8 cellular contexts compared by ENCODE assay signal in genomic region chr1:241846862-241847539, GRCh38. TPM values are rescaled to one million over a fixed set of nuclear protein-coding genes. Genes with fewer than 3 reads are reported as not detected.
DNase-seq lines count a peak whose midpoint lies in the region; ATAC-seq and TF ChIP-seq lines count a peak whose summit lies in the region.

No MANE protein-coding gene starts in this region.

- H3K4me1 ChIP-seq in body of pancreas = peaks cover 12% of the 10 kb centered on the region

- H3K27ac Mint-ChIP-seq in chondrocyte (ENCODE audit: unreplicated experiment) = no peak overlapping the region
- H3K27ac Mint-ChIP-seq in nephron progenitor cell = peak overlapping the region; percentile 99

- H3K9me3 ChIP-seq in body of pancreas = no peaks in the 10 kb centered on the region

- peak overlapping the region in 1 of 4 donors; percentile 97 for H3K27ac ChIP-seq in body of pancreas

- H3K4me1 Mint-ChIP-seq in chondrocyte (ENCODE audit: low read depth) = peaks cover 37% of the 10 kb centered on the region
- peaks cover 28% of the 10 kb centered on the region for H3K4me1 Mint-ChIP-seq in nephron progenitor cell

- H3K36me3 ChIP-seq in BJ (ENCODE audit: control insufficient read depth, insufficient read depth, low read length) (no peaks in the 10 kb centered on the region), body of pancreas (replicated peaks in 1 of 2; ENCODE audit: insufficient read depth in 1 of 2, low read depth in 2 of 2) (no peaks in the 10 kb centered on the region)

- CTCF ChIA-PET in BJ (lab: Yijun Ruan, JAX) = interaction anchor here (0.7 to 1.6 kb wide), 10 partner anchors 8 to 265 kb away, joined by 3 to 8 read pairs (median 4); partner anchors contain the start of gene MAP1LC3C

- TF ChIP-seq POLR2A in body of pancreas (IDR thresholded peaks at IDR 0.05) = no peak

- WGBS in body of pancreas, 2 donors = 79 to 93% methylated on average over 4 of the region's 4 CpGs

- peak overlapping the region; percentile 75 for H3K4me3 ChIP-seq in BJ (ENCODE audit: low read depth, low read length)
- peak overlapping the region; percentile 78 for H3K4me3 ChIP-seq in LNCaP clone FGC (ENCODE audit: low read depth, low read length)
- no peak overlapping the region for H3K4me3 ChIP-seq in body of pancreas

- DNase-seq in BJ (ENCODE audit: low read depth) = no peak
- DNase-seq in LNCaP clone FGC (ENCODE audit: low read depth) = no peak
- no peak for DNase-seq in chondrocyte (ENCODE audit: low spot score)
- no peak for DNase-seq in nephron progenitor cell
- no peak for DNase-seq in body of pancreas
- no peak for DNase-seq in cerebellar cortex (ENCODE audit: low spot score)
- no peak for DNase-seq in NCI-H82 (lab: John Stamatoyannopoulos, UW)

- POLR2A ChIA-PET in BJ (lab: Charles Lee) = no interaction called here

- no peak for TF ChIP-seq CTCF in BJ (IDR thresholded peaks at IDR 0.05; ENCODE audit: insufficient read depth, low read depth, low read length)
- TF ChIP-seq CTCF in LNCaP clone FGC (IDR thresholded peaks at IDR 0.05; ENCODE audit: control insufficient read depth, extremely low read depth, insufficient read depth) = no peak
- no peak for TF ChIP-seq CTCF in chondrocyte (IDR thresholded peaks at IDR 0.05)
- TF ChIP-seq CTCF in nephron progenitor cell (IDR thresholded peaks at IDR 0.05) = no peak
- no peak for TF ChIP-seq CTCF in body of pancreas (IDR thresholded peaks at IDR 0.05)

- H3K36me3 Mint-ChIP-seq in chondrocyte (ENCODE audit: low read depth) = no peaks in the 10 kb centered on the region
- H3K36me3 Mint-ChIP-seq in nephron progenitor cell (ENCODE audit: low read depth) = peaks cover 12% of the 10 kb centered on the region

- H3K4me3 Mint-ChIP-seq in chondrocyte (ENCODE audit: unreplicated experiment) (peak overlapping the region; percentile 92), nephron progenitor cell (peak overlapping the region; percentile 94)

- H3K9me3 Mint-ChIP-seq in chondrocyte (ENCODE audit: low read depth) = no peaks in the 10 kb centered on the region
- H3K9me3 Mint-ChIP-seq in nephron progenitor cell = no peaks in the 10 kb centered on the region

- ATAC-seq in body of pancreas (no peak), HG02610 (IDR thresholded peaks at IDR 0.05; ENCODE audit: unreplicated experiment) (no peak)

- H3K27me3 Mint-ChIP-seq in chondrocyte (ENCODE audit: low read depth) (no peaks in the 10 kb centered on the region), nephron progenitor cell (ENCODE audit: low read depth, poor library complexity) (peaks cover 4% of the 10 kb centered on the region)

- H3K27me3 ChIP-seq in BJ (ENCODE audit: control insufficient read depth, insufficient read depth, low read length) (no peaks in the 10 kb centered on the region), body of pancreas (no peaks in the 10 kb centered on the region)

- intact Hi-C loops in body of pancreas (cut with DNase I) = no loop called here

RNA-seq across cellular contexts. Expression of gene EXO1, which starts 1.0 kb away (rescaled TPM):
- polyA plus RNA-seq in BJ (2011; rRNA removed) = 2.6 and 5.2 TPM in 2 replicates
- 3.2 and 3.7 TPM in 2 replicates for polyA minus RNA-seq in BJ (2011; rRNA and poly(A)+ RNA removed)
- total RNA-seq in chondrocyte = 2.7 to 11.5 TPM (median 3.8 TPM) in 3 replicates
- not detected for total RNA-seq in body of pancreas

Comparison
In these comparisons a context has a peak if more than half of its experiments do, and no peak if none do; other contexts are left out.
1. H3K4me3 ChIP-seq: peak in BJ (single experiment) and LNCaP clone FGC (single experiment); none in body of pancreas (0 of 2).